In the genomic region with DNA sequence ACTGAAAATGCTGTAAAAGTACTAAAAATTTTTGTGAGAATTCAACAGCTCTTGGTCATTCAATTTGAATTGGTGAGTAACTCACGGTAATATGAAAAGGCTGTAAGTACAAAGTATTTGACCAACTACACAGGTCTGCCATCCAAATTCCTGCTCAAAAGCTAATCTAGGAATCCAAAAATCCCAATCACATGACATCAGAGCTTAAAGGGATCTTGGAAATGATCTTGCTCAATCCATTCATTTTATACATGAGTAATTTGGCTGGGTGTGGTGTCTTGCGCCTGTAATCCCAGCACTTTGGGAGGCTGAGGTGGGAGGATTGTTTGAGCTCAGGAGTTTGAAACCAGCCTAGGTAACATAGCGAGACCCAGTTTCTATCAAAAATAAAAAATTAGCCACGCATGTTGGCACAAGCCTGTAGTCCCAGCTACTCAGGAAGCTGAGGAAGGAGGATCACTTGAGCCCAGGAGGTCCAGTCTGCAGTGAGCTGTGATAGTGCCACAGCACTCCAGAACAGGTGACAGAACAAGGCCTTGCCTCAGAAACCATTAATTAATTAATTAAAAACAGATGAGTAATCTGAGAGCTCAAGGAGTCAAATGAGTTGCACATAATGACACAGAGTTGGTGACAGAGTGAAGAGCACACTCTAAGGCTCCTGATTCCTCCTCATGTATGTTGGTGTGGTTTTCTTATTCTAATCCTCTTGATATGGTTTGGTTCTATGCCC, we compare ENCODE assay signal across 15 cellular contexts. TPM values are rescaled to one million over a fixed set of nuclear protein-coding genes. Genes with fewer than 3 reads are reported as not detected.
DNase-seq lines count a peak whose midpoint lies in the region; ATAC-seq, FAIRE-seq and TF ChIP-seq lines count a peak whose summit lies in the region.
"Had no signal": no experiment of that assay in that cellular context is flagged by ENCODE, and none has a peak within 500 bp of the region (broad histone marks: within the 10 kb centered on the region; RNA-seq: fewer than 3 reads in every experiment).

No MANE protein-coding gene starts in this region.

- H3K27me3 ChIP-seq in HCT116 (ENCODE audit: insufficient read depth, low read length) (no peaks in the 10 kb centered on the region), K562 (ENCODE audit: control insufficient read depth in 2 of 2, insufficient read depth in 2 of 2, low read length in 2 of 2) (no peaks in the 10 kb centered on the region)
- H3K27me3 ChIP-seq: sigmoid colon had no signal

- H3K36me3 ChIP-seq in HCT116 (ENCODE audit: control insufficient read depth in 1 of 2, insufficient read depth in 2 of 2, low read length in 2 of 2) (no peaks in the 10 kb centered on the region), K562 (ENCODE audit: control insufficient read depth, insufficient read depth, low read length) (no peaks in the 10 kb centered on the region)
- H3K36me3 ChIP-seq: sigmoid colon had no signal

- H3K27me3 Mint-ChIP-seq in activated CD8-positive, alpha-beta T cell treated with anti-CD3 and anti-CD28 coated beads for 36 hours, result peaks cover 6% of the 10 kb centered on the region

- FAIRE-seq in A549 (lab: Jason Lieb, UNC), result no peak
- no peak for FAIRE-seq in K562 (lab: Jason Lieb, UNC)

- intact Hi-C loops in HCT116 (cut with micrococcal nuclease), result no loop called here
- intact Hi-C loops in K562 (cut with micrococcal nuclease), result no loop called here
- intact Hi-C loops in activated CD8-positive, alpha-beta T cell treated with anti-CD3 and anti-CD28 coated beads for 36 hours (cut with micrococcal nuclease), result no loop called here

- H2AFZ ChIP-seq in HCT116 (ENCODE audit: low read depth, low read length, poor library complexity, severe bottlenecking) (no peak overlapping the region), K562 (ENCODE audit: low read depth, low read length) (no peak overlapping the region)
- H2AFZ ChIP-seq: PC-9 had no signal

- H3K4me1 Mint-ChIP-seq in activated CD8-positive, alpha-beta T cell treated with anti-CD3 and anti-CD28 coated beads for 36 hours (ENCODE audit: low read depth), result peaks cover 3% of the 10 kb centered on the region

- TF ChIP-seq POLR2A in A549 (IDR thresholded peaks at IDR 0.05; ENCODE audit: low read length) (no peak), HCT116 (IDR thresholded peaks at IDR 0.05; ENCODE audit: borderline replicate concordance, extremely low read depth, insufficient read depth, insufficient read length) (no peak), K562 (conservative IDR thresholded peaks at IDR 0.05) (no peak)

- no TSS peak for BruUV-seq in HCT116 (replicated peaks; lab: Mats Ljungman, UMichigan)
- BruUV-seq in K562 (replicated peaks; lab: Mats Ljungman, UMichigan), result no TSS peak

- H3K4me3 ChIP-seq in A549 (no peak overlapping the region), HCT116 (replicated peaks in 1 of 2; ENCODE audit: low read depth in 1 of 2, low read length in 2 of 2) (no peak overlapping the region), K562 (no peak overlapping the region), foreskin fibroblast (ENCODE audit: low read depth in 1 of 2, low read length in 2 of 2) (no peak overlapping the region)
- H3K4me3 ChIP-seq: coronary artery, PC-9, sigmoid colon had no signal

- H3K36me3 Mint-ChIP-seq in activated CD8-positive, alpha-beta T cell treated with anti-CD3 and anti-CD28 coated beads for 36 hours (ENCODE audit: low read depth), result no peaks in the 10 kb centered on the region
- H3K36me3 Mint-ChIP-seq: activated naive CD8-positive, alpha-beta T cell treated with anti-CD3 and anti-CD28 coated beads, Interleukin-2, amount 10 ng/mL, durations not matched to agents 7 days and 5 days had no signal

- H3K4me2 ChIP-seq in A549 (peak overlapping the region; percentile 59), HCT116 (ENCODE audit: low read length) (peak overlapping the region; percentile 32; the same call in 1 of the 2 replicates), K562 (ENCODE audit: insufficient read depth, low read length) (0 out of 2 replicates have a peak overlapping the region, but pooled peaks have one; percentile 3)
- H3K4me2 ChIP-seq: PC-9 had no signal

- no peaks in the 10 kb centered on the region for H3K9me1 ChIP-seq in K562 (ENCODE audit: control insufficient read depth, insufficient read depth, low read length)

- DNase-seq in A549 (ENCODE audit: low read depth in 1 of 2, low spot score in 1 of 2) (peak in 1 of 2 experiments; percentile 33), HCT116 (ENCODE audit: low read depth, low spot score) (no peak), K562 (ENCODE audit: extremely low read depth in 1 of 4, low spot score in 3 of 4) (no peak), foreskin fibroblast (peak; percentile 45 to 70), epidermal melanocyte (ENCODE audit: insufficient read length, low spot score) (no peak)
- no peak for DNase-seq in activated CD8-positive, alpha-beta memory T cell treated with anti-CD3 and anti-CD28 coated beads, Interleukin-2, amount 50 U/mL, for 48 hours
- no peak for DNase-seq in activated CD8-positive, alpha-beta T cell treated with anti-CD3 and anti-CD28 coated beads for 36 hours
- DNase-seq: activated naive CD8-positive, alpha-beta T cell treated with anti-CD3 and anti-CD28 coated beads, Interleukin-2, amount 10 ng/mL, durations not matched to agents 7 days and 5 days; activated T-cell treated with anti-CD3 and anti-CD28 coated beads, Interleukin-2, amount 50 U/mL, for 1 hour; NCI-H526; sigmoid colon; stimulated activated CD4-positive, alpha-beta T cell treated with anti-CD3 and anti-CD28 coated beads, Interleukin-4, amount 100 ng/mL, for 4 hours had no signal

- ATAC-seq in A549 (peak in 1 of 2 experiments; percentile 19; a peak in 2 of 6 replicates), HCT116 (no peak), K562 (peak; percentile 21), HG03378 (IDR thresholded peaks at IDR 0.05; ENCODE audit: unreplicated experiment) (no peak)
- no peak for ATAC-seq in activated CD8-positive, alpha-beta T cell treated with anti-CD3 and anti-CD28 coated beads for 36 hours

- CTCF ChIA-PET in A549 (lab: Yijun Ruan, JAX), result interaction anchor here (0.5 to 0.9 kb wide), 2 partner anchors 43 to 246 kb away, joined by 3 read pairs; no protein-coding TSS in a partner anchor
- CTCF ChIA-PET in HCT116 (lab: Charles Lee), result no interaction called here
- CTCF ChIA-PET in K562 (lab: Yijun Ruan, JAX; ENCODE audit: low intra/inter-chr PET ratio), result no interaction called here
- CTCF ChIA-PET in activated CD8-positive, alpha-beta T cell treated with anti-CD3 and anti-CD28 coated beads for 36 hours (lab: Charles Lee), result no interaction called here

- no peak overlapping the region for H3K27ac Mint-ChIP-seq in activated CD8-positive, alpha-beta T cell treated with anti-CD3 and anti-CD28 coated beads for 36 hours
- H3K27ac Mint-ChIP-seq: activated naive CD8-positive, alpha-beta T cell treated with anti-CD3 and anti-CD28 coated beads, Interleukin-2, amount 10 ng/mL, durations not matched to agents 7 days and 5 days had no signal

- no peak overlapping the region for H3K4me3 Mint-ChIP-seq in activated CD8-positive, alpha-beta T cell treated with anti-CD3 and anti-CD28 coated beads for 36 hours
- H3K4me3 Mint-ChIP-seq: activated naive CD8-positive, alpha-beta T cell treated with anti-CD3 and anti-CD28 coated beads, Interleukin-2, amount 10 ng/mL, durations not matched to agents 7 days and 5 days had no signal

- H3K9me3 ChIP-seq in A549 (no peaks in the 10 kb centered on the region), HCT116 (ENCODE audit: control insufficient read depth in 1 of 2, insufficient read depth in 1 of 2, low read depth in 1 of 2, low read length in 2 of 2) (no peaks in the 10 kb centered on the region), K562 (replicated peaks; ENCODE audit: control insufficient read depth, insufficient read depth, low read depth, low read length) (no peaks in the 10 kb centered on the region)
- H3K9me3 ChIP-seq: sigmoid colon had no signal

- RAD21 ChIA-PET in HCT116 (lab: Charles Lee; ENCODE audit: low non-redundant PET in 1 of 2, low total read pairs in 2 of 2, uncharacterized antibody in 2 of 2, unreplicated experiment in 2 of 2), result no interaction called here

- H4K20me1 ChIP-seq in HCT116 (ENCODE audit: insufficient read depth) (no peaks in the 10 kb centered on the region), K562 (replicated peaks; ENCODE audit: control insufficient read depth, insufficient read depth, low read length) (no peaks in the 10 kb centered on the region)

- H3K27ac ChIP-seq in A549 (peak overlapping the region; percentile 66 to 79; a peak in 5 of 6 replicates), HCT116 (ENCODE audit: low read depth, low read length) (no peak overlapping the region), K562 (ENCODE audit: extremely low read depth, low read depth, low read length) (no peak overlapping the region; the same call in 2 of the 3 replicates)
- H3K27ac ChIP-seq: coronary artery, PC-9, sigmoid colon had no signal

- TF ChIP-seq CTCF in A549 (IDR thresholded peaks at IDR 0.05) (no peak), HCT116 (IDR thresholded peaks at IDR 0.05 in 2 of 3, conservative IDR thresholded peaks at IDR 0.05 in 1 of 3; ENCODE audit: borderline replicate concordance in 1 of 3, insufficient read depth in 1 of 3, low read depth in 2 of 3, low read length in 2 of 3) (no peak), K562 (IDR thresholded peaks at IDR 0.05 in 2 of 3, conservative IDR thresholded peaks at IDR 0.05 in 1 of 3; ENCODE audit: insufficient read depth in 2 of 3, low read depth in 1 of 3, low read length in 3 of 3) (no peak), foreskin fibroblast (IDR thresholded peaks at IDR 0.05; ENCODE audit: low read depth, low read length) (no peak)
- TF ChIP-seq CTCF in activated CD8-positive, alpha-beta T cell treated with anti-CD3 and anti-CD28 coated beads for 36 hours (IDR thresholded peaks at IDR 0.05), result no peak

- POLR2A ChIA-PET in A549 (lab: Yijun Ruan, JAX), result no interaction called here
- POLR2A ChIA-PET in HCT116 (lab: Charles Lee), result no interaction called here
- POLR2A ChIA-PET in K562 (lab: Yijun Ruan, JAX), result interaction anchor here (0.9 to 1.5 kb wide), 4 partner anchors 11 to 39 kb away, joined by 3 to 7 read pairs (median 3); no protein-coding TSS in a partner anchor
- POLR2A ChIA-PET in activated CD8-positive, alpha-beta T cell treated with anti-CD3 and anti-CD28 coated beads for 36 hours (lab: Charles Lee), result no interaction called here

- 73% methylated on average over 4 of the region's 4 CpGs for WGBS in A549 (ENCODE audit: missing lambda C conversion rate)
- WGBS in K562 (ENCODE audit: insufficient coverage, low coverage, missing lambda C conversion rate), result 88% methylated on average over 4 of the region's 4 CpGs

- H3K79me2 ChIP-seq in HCT116 (ENCODE audit: insufficient read depth, low read length), result peaks cover 9% of the 10 kb centered on the region
- peaks cover 15% of the 10 kb centered on the region; the same call in 2 of the 3 replicates for H3K79me2 ChIP-seq in K562 (ENCODE audit: control insufficient read depth, insufficient read depth, low read length)

- H3K9me2 ChIP-seq in HCT116 (ENCODE audit: insufficient read depth), result no peaks in the 10 kb centered on the region

- peaks cover 57% of the 10 kb centered on the region for H3K4me1 ChIP-seq in A549
- H3K4me1 ChIP-seq in HCT116 (ENCODE audit: control insufficient read depth in 1 of 2, insufficient read depth in 2 of 2, low read length in 2 of 2), result peaks cover 7 to 23% of the 10 kb centered on the region in 2 experiments; a peak in 3 of 4 replicates
- H3K4me1 ChIP-seq in K562 (replicated peaks in 1 of 2; ENCODE audit: control insufficient read depth in 2 of 2, insufficient read depth in 2 of 2, low read length in 2 of 2), result peaks cover 9 to 28% of the 10 kb centered on the region in 2 experiments; a peak in 3 of 5 replicates

- H3K9ac ChIP-seq in HCT116 (ENCODE audit: low read length) (no peak overlapping the region), K562 (ENCODE audit: insufficient read depth in 1 of 2, low read depth in 2 of 2, low read length in 2 of 2) (peak overlapping the region in 1 of 2 experiments; percentile 56; a peak in 1 of 4 replicates)

- TF ChIP-seq EP300 in A549 (IDR thresholded peaks at IDR 0.05) (no peak), K562 (IDR thresholded peaks at IDR 0.05; ENCODE audit: low read length) (no peak)

- in situ Hi-C loops in K562 (cut with MboI), result no loop called here

- TF ChIP-seq RAD21 in A549 (conservative IDR thresholded peaks at IDR 0.05 in 1 of 2, IDR thresholded peaks at IDR 0.05 in 1 of 2) (no peak), HCT116 (IDR thresholded peaks at IDR 0.05; ENCODE audit: low read depth) (no peak), K562 (CRISPR knock-in tag; conservative IDR thresholded peaks at IDR 0.05 in 1 of 2, IDR thresholded peaks at IDR 0.05 in 1 of 2) (no peak)

- H3K9me3 Mint-ChIP-seq in activated CD8-positive, alpha-beta T cell treated with anti-CD3 and anti-CD28 coated beads for 36 hours, result no peaks in the 10 kb centered on the region
- H3K9me3 Mint-ChIP-seq: activated naive CD8-positive, alpha-beta T cell treated with anti-CD3 and anti-CD28 coated beads, Interleukin-2, amount 10 ng/mL, durations not matched to agents 7 days and 5 days had no signal

RNA-seq across cellular contexts. Expression of a gene that starts 19.8 kb away (rescaled TPM):
- polyA plus RNA-seq in A549 (2011; rRNA removed), result 23.2 and 29.4 TPM in 2 replicates
- polyA plus RNA-seq in A549 (2012; cell fraction: cytosol; rRNA removed), result 4.0 and 4.7 TPM in 2 replicates
- polyA plus RNA-seq in A549 (2012; cell fraction: nucleus; rRNA removed), result 4.7 and 8.4 TPM in 2 replicates
- polyA plus RNA-seq in A549 (2017; fragmentation: RNase III; extraction: RNeasy Plus Mini Kit Qiagen cat#74134 plus additional on column Dnase treatment), result 8.3 to 9.1 TPM (median 8.9 TPM) in 3 replicates
- polyA minus RNA-seq in A549 (2011; rRNA and poly(A)+ RNA removed), result 19.7 and 21.7 TPM in 2 replicates
- total RNA-seq in HCT116 (2021; ENCODE audit: unreplicated experiment), result 26.6 TPM
- polyA plus RNA-seq in HCT116 (2012), result 10.4 and 13.0 TPM in 2 replicates
- total RNA-seq in K562 (2011; cell fraction: chromatin; rRNA removed; ENCODE audit: low replicate concordance), result 21.5 and 33.5 TPM in 2 replicates
- 3.8 and 7.4 TPM in 2 replicates for total RNA-seq in K562 (2011; cell fraction: nucleolus; rRNA removed)
- total RNA-seq in K562 (2011; cell fraction: nucleoplasm; rRNA removed), result 10.1 and 15.6 TPM in 2 replicates
- total RNA-seq in K562 (2014; rRNA removed), result 10.0 and 12.7 TPM in 2 replicates
- total RNA-seq in K562 (2014; rRNA removed; fragmentation: Illumina TruSeq; extraction: Trizol), result 12.8 and 15.1 TPM in 2 replicates
- total RNA-seq in K562 (2015; rRNA removed; fragmentation: Illumina TruSeq; extraction: Trizol), result 11.8 and 13.9 TPM in 2 replicates
- total RNA-seq in K562 (2021), result 12.5 and 14.0 TPM in 2 replicates
- 7.7 and 10.2 TPM in 2 replicates for polyA plus RNA-seq in K562 (2011; rRNA removed)
- 4.0 and 5.0 TPM in 2 replicates for polyA plus RNA-seq in K562 (2011; cell fraction: cytosol; rRNA removed)
- polyA plus RNA-seq in K562 (2011; cell fraction: nucleus; rRNA removed), result 8.5 and 9.5 TPM in 2 replicates
- 7.4 and 12.4 TPM in 2 replicates for polyA plus RNA-seq in K562 (2012)
- polyA plus RNA-seq in K562 (2014; fragmentation: Illumina TruSeq; extraction: Trizol), result 12.3 and 13.6 TPM in 2 replicates
- polyA plus RNA-seq in K562 (2014; fragmentation: Nextera tagmentation; extraction: Ambion mirVana), result 1 to 10 TPM; 2.9 to 3.3 TPM
- polyA plus RNA-seq in K562 (2014; rRNA removed), result 8.0 and 8.1 TPM in 2 replicates
- polyA minus RNA-seq in K562 (2011; rRNA and poly(A)+ RNA removed), result 14.2 and 18.9 TPM in 2 replicates
- 8.0 and 8.1 TPM in 2 replicates for polyA minus RNA-seq in K562 (2011; cell fraction: cytosol; rRNA and poly(A)+ RNA removed)
- polyA minus RNA-seq in K562 (2011; cell fraction: nucleus; rRNA and poly(A)+ RNA removed), result 3.5 and 7.7 TPM in 2 replicates
- total RNA-seq in activated CD8-positive, alpha-beta T cell treated with anti-CD3 and anti-CD28 coated beads for 36 hours, result 1 to 10 TPM; 2.8 to 4.4 TPM

Comparison
In these comparisons a context has a peak if more than half of its experiments do, and no peak if none do; other contexts are left out.
1. DNase-seq: peak in foreskin fibroblast (2 of 2); none in HCT116 (single experiment), K562 (0 of 4), epidermal melanocyte (single experiment), activated CD8-positive, alpha-beta memory T cell treated with anti-CD3 and anti-CD28 coated beads, Interleukin-2, amount 50 U/mL, for 48 hours (single experiment) and activated CD8-positive, alpha-beta T cell treated with anti-CD3 and anti-CD28 coated beads for 36 hours (single experiment).
2. H3K27ac ChIP-seq: peak in A549 (2 of 2); none in HCT116 (single experiment) and K562 (single experiment).
3. H3K4me2 ChIP-seq: peak in every context shown above with its lines; median percentile 59 in A549; 32 in HCT116; 3 in K562.